8 cellular contexts compared by ENCODE assay signal in the genomic region with DNA sequence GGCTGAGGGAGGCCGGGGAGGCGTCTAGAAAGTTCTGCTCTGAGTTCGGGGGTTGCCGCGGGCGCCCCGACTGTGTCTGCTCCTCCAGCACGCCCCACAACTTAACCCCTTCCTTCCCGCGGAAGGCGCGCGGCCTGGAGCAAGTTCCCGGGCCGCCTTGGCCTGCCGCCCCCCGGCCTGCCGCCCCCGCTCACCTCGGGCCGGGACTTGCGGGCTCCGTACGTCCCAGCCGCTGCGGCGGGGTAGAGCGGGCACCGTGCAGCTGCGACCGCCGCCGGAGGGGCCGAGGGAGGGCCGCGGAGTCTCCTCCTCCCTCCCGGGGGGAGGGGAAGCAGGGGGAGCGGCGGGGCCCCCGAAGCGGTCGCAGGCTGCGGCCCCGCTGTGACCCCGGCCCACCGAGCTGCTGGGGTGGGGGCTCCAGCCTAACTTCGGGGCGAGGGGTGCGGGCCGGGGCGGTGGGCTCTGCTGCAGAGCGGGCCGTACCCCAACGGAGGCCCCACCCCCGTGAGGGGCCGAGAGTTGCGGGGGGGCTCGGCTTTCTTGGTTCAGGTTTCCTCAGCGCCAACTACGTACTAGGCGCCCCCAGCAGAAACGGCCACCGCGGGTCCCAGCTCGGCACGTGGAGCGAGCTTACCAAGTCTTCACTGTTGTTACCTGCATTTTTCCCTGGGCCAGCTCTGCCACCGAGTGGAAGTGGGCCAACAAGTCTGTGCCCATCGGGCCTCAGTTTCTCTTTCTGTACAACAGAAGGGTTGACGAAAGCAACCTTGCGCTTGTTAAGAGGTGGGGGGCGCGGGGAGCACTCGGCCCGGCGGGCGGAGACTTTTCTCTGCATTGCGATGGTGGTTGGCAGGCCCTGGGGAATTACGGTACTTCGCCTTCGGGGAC. TPM values are rescaled to one million over a fixed set of nuclear protein-coding genes. Genes with fewer than 3 reads are reported as not detected.
A peak's percentile ranks its signal among the peaks of the same experiment; 100 is the strongest.
DNase-seq lines count a peak whose midpoint lies in the region; ATAC-seq and TF ChIP-seq lines count a peak whose summit lies in the region.

A gene (minus strand): TSS at position 266 of the 888 bp plus-strand sequence. CDS start 7,394 bp downstream, outside the sequence.

- DNase-seq in T-helper 2 cell = peak in 3 of 5 experiments; percentile 31 to 54 (median 40)
- DNase-seq in right lobe of liver = peak in 2 of 3 donors; percentile 49 to 51
- DNase-seq in NCI-H774 (lab: John Stamatoyannopoulos, UW) = no peak

- H3K4me3 ChIP-seq in BLaER1 (peak within 1 kb of the TSS; percentile 74), right lobe of liver (peak within 1 kb of the TSS; percentile 80 to 89 (median 86))

- peak within 1 kb of the TSS; percentile 98 for H3K4me2 ChIP-seq in BLaER1

- peak; percentile 33 for ATAC-seq in HG03354 (IDR thresholded peaks at IDR 0.05; ENCODE audit: poor library complexity, severe bottlenecking, unreplicated experiment)
- ATAC-seq in right lobe of liver = peak; percentile 22 to 47 (median 44)
- peak; percentile 59 for ATAC-seq in stimulated activated memory B cell treated with anti-CD40 and anti-IgM and Interleukin-4, amounts not matched to agents 10 μg/mL and 1 μg/mL and 100 μg/mL, for 72 hours

- intact Hi-C loops in right lobe of liver (cut with DNase I) = no loop called here

- TF ChIP-seq POLR2A in GM19193 (IDR thresholded peaks at IDR 0.05; ENCODE audit: extremely low read depth, insufficient read depth, insufficient read length) (peak; percentile 10), right lobe of liver (IDR thresholded peaks at IDR 0.05) (no peak)

- H4K20me1 ChIP-seq in BLaER1 = no peaks in the 10 kb centered on the region

- H3K27me3 Mint-ChIP-seq in stimulated activated memory B cell treated with anti-CD40 and anti-IgM and Interleukin-4, amounts not matched to agents 10 μg/mL and 1 μg/mL and 100 μg/mL, for 72 hours = no peaks in the 10 kb centered on the region

- WGBS in right lobe of liver (ENCODE audit: insufficient coverage, low coverage, low lambda C conversion rate, missing lambda C conversion rate) = 0% methylated on average over 4 of the region's 81 CpGs

- H3K4me1 Mint-ChIP-seq in stimulated activated memory B cell treated with anti-CD40 and anti-IgM and Interleukin-4, amounts not matched to agents 10 μg/mL and 1 μg/mL and 100 μg/mL, for 72 hours = peaks cover 82% of the 10 kb centered on the region

- H3K36me3 ChIP-seq in BLaER1 (no peaks in the 10 kb centered on the region), right lobe of liver (no peaks in the 10 kb centered on the region)

- H3K27ac ChIP-seq in BLaER1 (peak within 1 kb of the TSS; percentile 95), cingulate gyrus (ENCODE audit: low read depth, low read length) (peak within 1 kb of the TSS; percentile 69), right lobe of liver (peak within 1 kb of the TSS; percentile 52 to 87 (median 82))

- H3K9me3 Mint-ChIP-seq in stimulated activated memory B cell treated with anti-CD40 and anti-IgM and Interleukin-4, amounts not matched to agents 10 μg/mL and 1 μg/mL and 100 μg/mL, for 72 hours = no peaks in the 10 kb centered on the region

- H3K9me3 ChIP-seq in BLaER1 = no peaks in the 10 kb centered on the region
- no peaks in the 10 kb centered on the region for H3K9me3 ChIP-seq in right lobe of liver

- no peak for TF ChIP-seq CTCF in right lobe of liver (IDR thresholded peaks at IDR 0.05)

- peaks cover 92% of the 10 kb centered on the region for H3K4me1 ChIP-seq in BLaER1
- no peaks in the 10 kb centered on the region for H3K4me1 ChIP-seq in right lobe of liver

- peak within 1 kb of the TSS; percentile 93 for H3K27ac Mint-ChIP-seq in stimulated activated memory B cell treated with anti-CD40 and anti-IgM and Interleukin-4, amounts not matched to agents 10 μg/mL and 1 μg/mL and 100 μg/mL, for 72 hours

- peak within 1 kb of the TSS; percentile 88 for H3K9ac ChIP-seq in BLaER1

- H3K27me3 ChIP-seq in BLaER1 (no peaks in the 10 kb centered on the region), right lobe of liver (no peaks in the 10 kb centered on the region)

- H3K36me3 Mint-ChIP-seq in stimulated activated memory B cell treated with anti-CD40 and anti-IgM and Interleukin-4, amounts not matched to agents 10 μg/mL and 1 μg/mL and 100 μg/mL, for 72 hours = no peaks in the 10 kb centered on the region

- H3K4me3 Mint-ChIP-seq in stimulated activated memory B cell treated with anti-CD40 and anti-IgM and Interleukin-4, amounts not matched to agents 10 μg/mL and 1 μg/mL and 100 μg/mL, for 72 hours = peak within 1 kb of the TSS; percentile 87

RNA-seq across cellular contexts. Expression of the gene that starts here (rescaled TPM):
- total RNA-seq in right lobe of liver = 1 to 10 TPM in 5 of 6 experiments, under 1 TPM in 1; 0.97 to 1.9 (median 1.2) TPM
